ENCODE assay signal across 1 cellular context in genomic region chr19:7522072-7522922, GRCh38.
TF ChIP-seq lines count a peak whose summit lies in the region.

Gene MCOLN1 (plus strand): TSS chr19:7522624. CDS start chr19:7522751, 127 bp downstream.

TF ChIP-seq in HepG2, 621 proteins besides CTCF, POLR2A, EP300 and RAD21 (continued from another document and continues in another):
- TF ChIP-seq, protein P1, sequence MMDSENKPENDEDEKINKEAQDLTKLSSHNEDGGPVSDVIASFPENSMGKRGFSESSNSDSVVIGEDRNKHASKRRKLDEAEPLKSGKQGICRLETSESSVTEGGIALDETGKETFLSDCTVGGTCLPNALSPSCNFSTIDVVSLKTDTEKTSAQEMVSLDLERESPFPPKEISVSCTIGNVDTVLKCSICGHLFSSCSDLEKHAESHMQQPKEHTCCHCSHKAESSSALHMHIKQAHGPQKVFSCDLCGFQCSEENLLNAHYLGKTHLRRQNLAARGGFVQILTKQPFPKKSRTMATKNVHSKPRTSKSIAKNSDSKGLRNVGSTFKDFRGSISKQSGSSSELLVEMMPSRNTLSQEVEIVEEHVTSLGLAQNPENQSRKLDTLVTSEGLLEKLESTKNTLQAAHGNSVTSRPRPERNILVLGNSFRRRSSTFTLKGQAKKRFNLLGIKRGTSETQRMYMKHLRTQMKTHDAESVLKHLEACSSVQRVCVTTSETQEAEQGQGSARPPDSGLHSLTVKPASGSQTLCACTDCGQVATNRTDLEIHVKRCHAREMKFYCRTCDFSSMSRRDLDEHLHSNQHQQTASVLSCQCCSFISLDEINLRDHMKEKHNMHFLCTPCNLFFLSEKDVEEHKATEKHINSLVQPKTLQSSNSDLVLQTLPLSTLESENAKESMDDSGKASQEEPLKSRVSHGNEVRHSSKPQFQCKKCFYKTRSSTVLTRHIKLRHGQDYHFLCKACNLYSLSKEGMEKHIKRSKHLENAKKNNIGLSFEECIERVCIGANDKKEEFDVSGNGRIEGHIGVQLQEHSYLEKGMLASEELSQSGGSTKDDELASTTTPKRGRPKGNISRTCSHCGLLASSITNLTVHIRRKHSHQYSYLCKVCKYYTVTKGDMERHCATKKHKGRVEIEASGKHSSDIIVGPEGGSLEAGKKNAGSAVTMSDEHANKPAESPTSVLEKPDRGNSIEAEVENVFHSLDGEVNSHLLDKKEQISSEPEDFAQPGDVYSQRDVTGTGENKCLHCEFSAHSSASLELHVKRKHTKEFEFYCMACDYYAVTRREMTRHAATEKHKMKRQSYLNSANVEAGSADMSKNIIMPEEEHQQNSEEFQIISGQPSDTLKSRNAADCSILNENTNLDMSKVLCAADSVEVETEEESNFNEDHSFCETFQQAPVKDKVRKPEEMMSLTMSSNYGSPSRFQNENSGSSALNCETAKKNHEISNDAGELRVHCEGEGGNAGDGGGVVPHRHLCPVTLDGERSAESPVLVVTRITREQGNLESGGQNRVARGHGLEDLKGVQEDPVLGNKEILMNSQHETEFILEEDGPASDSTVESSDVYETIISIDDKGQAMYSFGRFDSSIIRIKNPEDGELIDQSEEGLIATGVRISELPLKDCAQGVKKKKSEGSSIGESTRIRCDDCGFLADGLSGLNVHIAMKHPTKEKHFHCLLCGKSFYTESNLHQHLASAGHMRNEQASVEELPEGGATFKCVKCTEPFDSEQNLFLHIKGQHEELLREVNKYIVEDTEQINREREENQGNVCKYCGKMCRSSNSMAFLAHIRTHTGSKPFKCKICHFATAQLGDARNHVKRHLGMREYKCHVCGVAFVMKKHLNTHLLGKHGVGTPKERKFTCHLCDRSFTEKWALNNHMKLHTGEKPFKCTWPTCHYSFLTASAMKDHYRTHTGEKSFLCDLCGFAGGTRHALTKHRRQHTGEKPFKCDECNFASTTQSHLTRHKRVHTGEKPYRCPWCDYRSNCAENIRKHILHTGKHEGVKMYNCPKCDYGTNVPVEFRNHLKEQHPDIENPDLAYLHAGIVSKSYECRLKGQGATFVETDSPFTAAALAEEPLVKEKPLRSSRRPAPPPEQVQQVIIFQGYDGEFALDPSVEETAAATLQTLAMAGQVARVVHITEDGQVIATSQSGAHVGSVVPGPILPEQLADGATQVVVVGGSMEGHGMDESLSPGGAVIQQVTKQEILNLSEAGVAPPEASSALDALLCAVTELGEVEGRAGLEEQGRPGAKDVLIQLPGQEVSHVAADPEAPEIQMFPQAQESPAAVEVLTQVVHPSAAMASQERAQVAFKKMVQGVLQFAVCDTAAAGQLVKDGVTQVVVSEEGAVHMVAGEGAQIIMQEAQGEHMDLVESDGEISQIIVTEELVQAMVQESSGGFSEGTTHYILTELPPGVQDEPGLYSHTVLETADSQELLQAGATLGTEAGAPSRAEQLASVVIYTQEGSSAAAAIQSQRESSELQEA (CRISPR knock-in tag; IDR thresholded peaks at IDR 0.05; ENCODE audit: not compliant biosample characterization) = no peak
- peak; percentile 86 for TF ChIP-seq BRD4 (CRISPR knock-in tag; IDR thresholded peaks at IDR 0.05)
- TF ChIP-seq, protein P2, sequence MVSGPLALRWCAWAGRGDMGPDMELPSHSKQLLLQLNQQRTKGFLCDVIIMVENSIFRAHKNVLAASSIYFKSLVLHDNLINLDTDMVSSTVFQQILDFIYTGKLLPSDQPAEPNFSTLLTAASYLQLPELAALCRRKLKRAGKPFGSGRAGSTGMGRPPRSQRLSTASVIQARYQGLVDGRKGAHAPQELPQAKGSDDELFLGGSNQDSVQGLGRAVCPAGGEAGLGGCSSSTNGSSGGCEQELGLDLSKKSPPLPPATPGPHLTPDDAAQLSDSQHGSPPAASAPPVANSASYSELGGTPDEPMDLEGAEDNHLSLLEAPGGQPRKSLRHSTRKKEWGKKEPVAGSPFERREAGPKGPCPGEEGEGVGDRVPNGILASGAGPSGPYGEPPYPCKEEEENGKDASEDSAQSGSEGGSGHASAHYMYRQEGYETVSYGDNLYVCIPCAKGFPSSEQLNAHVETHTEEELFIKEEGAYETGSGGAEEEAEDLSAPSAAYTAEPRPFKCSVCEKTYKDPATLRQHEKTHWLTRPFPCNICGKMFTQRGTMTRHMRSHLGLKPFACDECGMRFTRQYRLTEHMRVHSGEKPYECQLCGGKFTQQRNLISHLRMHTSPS (CRISPR knock-in tag; IDR thresholded peaks at IDR 0.05; ENCODE audit: low read depth) = peak; percentile 79
- TF ChIP-seq AGO2 (optimal IDR thresholded peaks at IDR 0.05; ENCODE audit: low read depth, low read length) = peak; percentile 61
- TF ChIP-seq ZNF816 (CRISPR knock-in tag; IDR thresholded peaks at IDR 0.05; ENCODE audit: borderline replicate concordance) = peak; percentile 42; the same call in 1 of the 2 replicates
- no peak for TF ChIP-seq ADNP (CRISPR knock-in tag; IDR thresholded peaks at IDR 0.05)
- TF ChIP-seq TFE3 (CRISPR knock-in tag; IDR thresholded peaks at IDR 0.05) = peak; percentile 97
- TF ChIP-seq ARID4A (CRISPR knock-in tag; IDR thresholded peaks at IDR 0.05; ENCODE audit: borderline replicate concordance) = peak; percentile 100
- TF ChIP-seq ZC3H4 (CRISPR knock-in tag; IDR thresholded peaks at IDR 0.05; ENCODE audit: borderline replicate concordance) = no peak
- TF ChIP-seq GATA4 (IDR thresholded peaks at IDR 0.05; ENCODE audit: borderline replicate concordance, low read depth) = no peak
- peak; percentile 90 for TF ChIP-seq ZNF589 (CRISPR knock-in tag; conservative IDR thresholded peaks at IDR 0.05)
- peak; percentile 82 for TF ChIP-seq IKZF5 (CRISPR knock-in tag; IDR thresholded peaks at IDR 0.05)
- peak; percentile 70 for TF ChIP-seq KMT2A (CRISPR knock-in tag; IDR thresholded peaks at IDR 0.05)
- TF ChIP-seq ZNF839 (CRISPR knock-in tag; IDR thresholded peaks at IDR 0.05; ENCODE audit: borderline replicate concordance) = peak; percentile 17; the same call in 1 of the 2 replicates
- TF ChIP-seq NFYC (CRISPR knock-in tag; IDR thresholded peaks at IDR 0.05) = peak; percentile 42
- 0 out of 2 replicates have a peak, but pooled peaks have one; percentile 60 for TF ChIP-seq GZF1 (CRISPR knock-in tag; IDR thresholded peaks at IDR 0.05)
- TF ChIP-seq FOXA3 (CRISPR knock-in tag; IDR thresholded peaks at IDR 0.05) = peak; percentile 69
- TF ChIP-seq FOXC1 (CRISPR knock-in tag; IDR thresholded peaks at IDR 0.05; ENCODE audit: borderline replicate concordance) = peak; percentile 90; the same call in 1 of the 2 replicates
- TF ChIP-seq XRCC5 (optimal IDR thresholded peaks at IDR 0.05; ENCODE audit: low read length) = peak; percentile 92
- TF ChIP-seq ZNF354B (CRISPR knock-in tag; IDR thresholded peaks at IDR 0.05) = 0 out of 2 replicates have a peak, but pooled peaks have one; percentile 72
- TF ChIP-seq YEATS2 (CRISPR knock-in tag; IDR thresholded peaks at IDR 0.05; ENCODE audit: borderline replicate concordance) = peak; percentile 93
- TF ChIP-seq ZNF766 (CRISPR knock-in tag; IDR thresholded peaks at IDR 0.05; ENCODE audit: borderline replicate concordance) = no peak; the same call in 1 of the 2 replicates
- peak; percentile 73; the same call in 1 of the 2 replicates for TF ChIP-seq ZNF619 (CRISPR knock-in tag; IDR thresholded peaks at IDR 0.05)
- no peak for TF ChIP-seq ZNF337 (CRISPR knock-in tag; IDR thresholded peaks at IDR 0.05; ENCODE audit: borderline replicate concordance, low read depth)
- TF ChIP-seq MED1 (CRISPR knock-in tag; IDR thresholded peaks at IDR 0.05) = peak; percentile 78
- TF ChIP-seq ZNF276 (CRISPR knock-in tag; IDR thresholded peaks at IDR 0.05; ENCODE audit: low read depth) = peak; percentile 73; the same call in 1 of the 2 replicates
- TF ChIP-seq KDM6A (CRISPR knock-in tag; IDR thresholded peaks at IDR 0.05; ENCODE audit: low read depth) = no peak; the same call in 1 of the 2 replicates
- TF ChIP-seq ZNF431 (CRISPR knock-in tag; IDR thresholded peaks at IDR 0.05; ENCODE audit: borderline replicate concordance, low read depth) = no peak
- TF ChIP-seq, protein P3, sequence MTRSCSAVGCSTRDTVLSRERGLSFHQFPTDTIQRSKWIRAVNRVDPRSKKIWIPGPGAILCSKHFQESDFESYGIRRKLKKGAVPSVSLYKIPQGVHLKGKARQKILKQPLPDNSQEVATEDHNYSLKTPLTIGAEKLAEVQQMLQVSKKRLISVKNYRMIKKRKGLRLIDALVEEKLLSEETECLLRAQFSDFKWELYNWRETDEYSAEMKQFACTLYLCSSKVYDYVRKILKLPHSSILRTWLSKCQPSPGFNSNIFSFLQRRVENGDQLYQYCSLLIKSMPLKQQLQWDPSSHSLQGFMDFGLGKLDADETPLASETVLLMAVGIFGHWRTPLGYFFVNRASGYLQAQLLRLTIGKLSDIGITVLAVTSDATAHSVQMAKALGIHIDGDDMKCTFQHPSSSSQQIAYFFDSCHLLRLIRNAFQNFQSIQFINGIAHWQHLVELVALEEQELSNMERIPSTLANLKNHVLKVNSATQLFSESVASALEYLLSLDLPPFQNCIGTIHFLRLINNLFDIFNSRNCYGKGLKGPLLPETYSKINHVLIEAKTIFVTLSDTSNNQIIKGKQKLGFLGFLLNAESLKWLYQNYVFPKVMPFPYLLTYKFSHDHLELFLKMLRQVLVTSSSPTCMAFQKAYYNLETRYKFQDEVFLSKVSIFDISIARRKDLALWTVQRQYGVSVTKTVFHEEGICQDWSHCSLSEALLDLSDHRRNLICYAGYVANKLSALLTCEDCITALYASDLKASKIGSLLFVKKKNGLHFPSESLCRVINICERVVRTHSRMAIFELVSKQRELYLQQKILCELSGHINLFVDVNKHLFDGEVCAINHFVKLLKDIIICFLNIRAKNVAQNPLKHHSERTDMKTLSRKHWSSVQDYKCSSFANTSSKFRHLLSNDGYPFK (CRISPR knock-in tag; IDR thresholded peaks at IDR 0.05; ENCODE audit: borderline replicate concordance) = peak; percentile 23; the same call in 1 of the 2 replicates
- no peak for TF ChIP-seq ZNF558 (CRISPR knock-in tag; IDR thresholded peaks at IDR 0.05; ENCODE audit: borderline replicate concordance)
- 0 out of 2 replicates have a peak, but pooled peaks have one; percentile 68 for TF ChIP-seq ZNF34 (CRISPR knock-in tag; IDR thresholded peaks at IDR 0.05; ENCODE audit: borderline replicate concordance)
- peak; percentile 91; the same call in 1 of the 2 replicates for TF ChIP-seq ERF (CRISPR knock-in tag; IDR thresholded peaks at IDR 0.05)
- no peak for TF ChIP-seq ZNF577 (CRISPR knock-in tag; IDR thresholded peaks at IDR 0.05; ENCODE audit: borderline replicate concordance, low read depth)
- TF ChIP-seq U2AF1 (optimal IDR thresholded peaks at IDR 0.05; ENCODE audit: low read depth, low read length) = peak; percentile 57
- TF ChIP-seq ZNF660 (CRISPR knock-in tag; IDR thresholded peaks at IDR 0.05; ENCODE audit: borderline replicate concordance, low read depth) = no peak
- no peak for TF ChIP-seq RBM22 (optimal IDR thresholded peaks at IDR 0.05; ENCODE audit: low read length)
- peak; percentile 80 for TF ChIP-seq BORCS8-MEF2B (CRISPR knock-in tag; IDR thresholded peaks at IDR 0.05)
- no peak for TF ChIP-seq ZNF7 (CRISPR knock-in tag; IDR thresholded peaks at IDR 0.05)
